Comparison of ENCODE assay signal across 1 cellular context in the genomic region with DNA sequence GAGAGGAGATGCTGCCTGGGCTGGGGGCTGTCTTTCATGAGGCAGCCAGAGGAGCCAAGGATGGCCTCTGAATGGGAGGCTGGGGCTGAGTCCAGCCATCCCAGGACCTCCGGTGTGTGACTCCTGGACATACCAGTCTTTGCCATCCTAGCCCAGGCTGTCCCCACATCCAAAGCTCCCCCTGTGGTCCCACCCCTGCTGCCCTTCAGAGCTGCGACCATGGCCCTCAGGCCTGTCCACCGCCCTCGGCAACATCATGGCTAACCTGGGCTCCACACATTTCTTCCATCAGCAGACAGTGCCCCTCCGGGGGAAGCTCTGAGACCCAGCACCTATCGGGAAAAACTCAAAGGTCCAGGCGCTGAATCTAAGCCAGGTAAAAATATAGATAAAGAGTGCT.
TF ChIP-seq lines count a peak whose summit lies in the region.

No MANE protein-coding gene starts in this region.

TF ChIP-seq in HCT116, 20 proteins besides CTCF, POLR2A, EP300 and RAD21 (continued from another document):
- TF ChIP-seq, protein P1, sequence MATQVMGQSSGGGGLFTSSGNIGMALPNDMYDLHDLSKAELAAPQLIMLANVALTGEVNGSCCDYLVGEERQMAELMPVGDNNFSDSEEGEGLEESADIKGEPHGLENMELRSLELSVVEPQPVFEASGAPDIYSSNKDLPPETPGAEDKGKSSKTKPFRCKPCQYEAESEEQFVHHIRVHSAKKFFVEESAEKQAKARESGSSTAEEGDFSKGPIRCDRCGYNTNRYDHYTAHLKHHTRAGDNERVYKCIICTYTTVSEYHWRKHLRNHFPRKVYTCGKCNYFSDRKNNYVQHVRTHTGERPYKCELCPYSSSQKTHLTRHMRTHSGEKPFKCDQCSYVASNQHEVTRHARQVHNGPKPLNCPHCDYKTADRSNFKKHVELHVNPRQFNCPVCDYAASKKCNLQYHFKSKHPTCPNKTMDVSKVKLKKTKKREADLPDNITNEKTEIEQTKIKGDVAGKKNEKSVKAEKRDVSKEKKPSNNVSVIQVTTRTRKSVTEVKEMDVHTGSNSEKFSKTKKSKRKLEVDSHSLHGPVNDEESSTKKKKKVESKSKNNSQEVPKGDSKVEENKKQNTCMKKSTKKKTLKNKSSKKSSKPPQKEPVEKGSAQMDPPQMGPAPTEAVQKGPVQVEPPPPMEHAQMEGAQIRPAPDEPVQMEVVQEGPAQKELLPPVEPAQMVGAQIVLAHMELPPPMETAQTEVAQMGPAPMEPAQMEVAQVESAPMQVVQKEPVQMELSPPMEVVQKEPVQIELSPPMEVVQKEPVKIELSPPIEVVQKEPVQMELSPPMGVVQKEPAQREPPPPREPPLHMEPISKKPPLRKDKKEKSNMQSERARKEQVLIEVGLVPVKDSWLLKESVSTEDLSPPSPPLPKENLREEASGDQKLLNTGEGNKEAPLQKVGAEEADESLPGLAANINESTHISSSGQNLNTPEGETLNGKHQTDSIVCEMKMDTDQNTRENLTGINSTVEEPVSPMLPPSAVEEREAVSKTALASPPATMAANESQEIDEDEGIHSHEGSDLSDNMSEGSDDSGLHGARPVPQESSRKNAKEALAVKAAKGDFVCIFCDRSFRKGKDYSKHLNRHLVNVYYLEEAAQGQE (IDR thresholded peaks at IDR 0.05; ENCODE audit: low read depth), result no peak
- TF ChIP-seq EZH2 (IDR thresholded peaks at IDR 0.05), result no peak
- no peak for TF ChIP-seq SIN3A (IDR thresholded peaks at IDR 0.05; ENCODE audit: low read depth)
- no peak for TF ChIP-seq CEBPB (IDR thresholded peaks at IDR 0.05; ENCODE audit: low read depth)
- no peak for TF ChIP-seq ZNF274 (IDR thresholded peaks at IDR 0.05; ENCODE audit: low read depth, low read length)
- no peak for TF ChIP-seq SP1 (IDR thresholded peaks at IDR 0.05; ENCODE audit: low read depth)
- TF ChIP-seq SRF (IDR thresholded peaks at IDR 0.05; ENCODE audit: low read depth), result no peak
- TF ChIP-seq, protein P2, sequence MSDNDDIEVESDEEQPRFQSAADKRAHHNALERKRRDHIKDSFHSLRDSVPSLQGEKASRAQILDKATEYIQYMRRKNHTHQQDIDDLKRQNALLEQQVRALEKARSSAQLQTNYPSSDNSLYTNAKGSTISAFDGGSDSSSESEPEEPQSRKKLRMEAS (IDR thresholded peaks at IDR 0.05), result no peak
- no peak for TF ChIP-seq EZH2phosphoT487 (IDR thresholded peaks at IDR 0.05; ENCODE audit: borderline replicate concordance)
- TF ChIP-seq, protein P3, sequence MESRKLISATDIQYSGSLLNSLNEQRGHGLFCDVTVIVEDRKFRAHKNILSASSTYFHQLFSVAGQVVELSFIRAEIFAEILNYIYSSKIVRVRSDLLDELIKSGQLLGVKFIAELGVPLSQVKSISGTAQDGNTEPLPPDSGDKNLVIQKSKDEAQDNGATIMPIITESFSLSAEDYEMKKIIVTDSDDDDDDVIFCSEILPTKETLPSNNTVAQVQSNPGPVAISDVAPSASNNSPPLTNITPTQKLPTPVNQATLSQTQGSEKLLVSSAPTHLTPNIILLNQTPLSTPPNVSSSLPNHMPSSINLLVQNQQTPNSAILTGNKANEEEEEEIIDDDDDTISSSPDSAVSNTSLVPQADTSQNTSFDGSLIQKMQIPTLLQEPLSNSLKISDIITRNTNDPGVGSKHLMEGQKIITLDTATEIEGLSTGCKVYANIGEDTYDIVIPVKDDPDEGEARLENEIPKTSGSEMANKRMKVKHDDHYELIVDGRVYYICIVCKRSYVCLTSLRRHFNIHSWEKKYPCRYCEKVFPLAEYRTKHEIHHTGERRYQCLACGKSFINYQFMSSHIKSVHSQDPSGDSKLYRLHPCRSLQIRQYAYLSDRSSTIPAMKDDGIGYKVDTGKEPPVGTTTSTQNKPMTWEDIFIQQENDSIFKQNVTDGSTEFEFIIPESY (IDR thresholded peaks at IDR 0.05; ENCODE audit: extremely low read depth, insufficient replicate concordance, low read length), result no peak
- no peak for TF ChIP-seq YY1 (IDR thresholded peaks at IDR 0.05; ENCODE audit: extremely low read depth, insufficient replicate concordance, low read depth, low read length)
- no peak for TF ChIP-seq ZFX (IDR thresholded peaks at IDR 0.05)
- no peak for TF ChIP-seq TCF7L2 (IDR thresholded peaks at IDR 0.05; ENCODE audit: borderline replicate concordance, extremely low read depth, insufficient read depth, insufficient read length)
- TF ChIP-seq CBX3 (IDR thresholded peaks at IDR 0.05; ENCODE audit: low read depth), result no peak
- no peak for TF ChIP-seq ELF1 (IDR thresholded peaks at IDR 0.05; ENCODE audit: borderline replicate concordance, low read depth)
TF ChIP-seq in HCT116: peak in this region for 0.
